Comparison of ENCODE assay signal across 8 cellular contexts in the genomic region with DNA sequence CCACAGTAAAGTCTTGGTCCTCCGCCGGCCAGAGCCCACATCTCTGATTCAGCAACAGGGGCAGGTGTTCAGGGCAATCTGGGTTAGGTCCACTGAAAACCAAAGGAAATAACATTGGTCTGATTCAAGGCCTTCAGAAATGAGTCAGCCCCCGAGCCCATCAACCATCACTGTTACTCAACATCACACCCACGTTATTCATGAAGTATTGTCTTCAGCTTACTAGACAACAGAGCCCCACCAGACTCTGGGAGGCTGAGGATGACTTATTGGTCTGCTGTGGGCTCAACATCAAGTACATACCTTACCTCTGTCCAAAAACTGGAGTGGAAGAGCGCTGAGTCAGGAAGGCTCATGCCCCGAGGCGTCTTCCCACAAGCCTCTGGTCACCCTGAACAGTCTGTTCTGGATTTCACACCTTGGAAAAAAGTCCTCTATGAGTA.
DNase-seq lines count a peak whose midpoint lies in the region; ATAC-seq and TF ChIP-seq lines count a peak whose summit lies in the region.

No MANE protein-coding gene starts in this region.

- POLR2A ChIA-PET in AG04450 (lab: Yijun Ruan, JAX), result interaction anchor here (1.1 to 3.2 kb wide), 7 partner anchors 28 to 98 kb away, joined by 3 to 15 read pairs (median 4); a partner anchor contains a TSS

- CTCF ChIA-PET in AG04450 (lab: Charles Lee), result interaction anchor here (1.0 to 1.5 kb wide), 2 partner anchors 444 to 446 kb away, joined by 3 to 4 read pairs; no protein-coding TSS in a partner anchor

- TF ChIP-seq EP300 in gastroesophageal sphincter (IDR thresholded peaks at IDR 0.05) (no peak), stomach (IDR thresholded peaks at IDR 0.05) (no peak)

- H3K27me3 ChIP-seq in AG04450 (ENCODE audit: control insufficient read depth, insufficient read depth, low read length), result no peaks in the 10 kb centered on the region
- no peaks in the 10 kb centered on the region for H3K27me3 ChIP-seq in gastroesophageal sphincter
- no peaks in the 10 kb centered on the region for H3K27me3 ChIP-seq in stomach

- H3K36me3 ChIP-seq in gastroesophageal sphincter (no peaks in the 10 kb centered on the region), stomach (no peaks in the 10 kb centered on the region)

- TF ChIP-seq POLR2A in gastroesophageal sphincter (IDR thresholded peaks at IDR 0.05), result no peak
- no peak for TF ChIP-seq POLR2A in stomach (IDR thresholded peaks at IDR 0.05)

- no peak overlapping the region for H3K4me3 ChIP-seq in AG04450 (ENCODE audit: low read depth, low read length)
- no peak overlapping the region for H3K4me3 ChIP-seq in gastroesophageal sphincter
- H3K4me3 ChIP-seq in stomach, result no peak overlapping the region

- WGBS in gastroesophageal sphincter (ENCODE audit: low coverage in 1 of 2), 2 donors, result 41 to 52% methylated on average over 5 to 7 of the region's 7 CpGs
- WGBS in stomach, 5 donors, result 70 to 82% (median 76%) methylated on average over 7 of the region's 7 CpGs

- intact Hi-C loops in stomach (cut with DNase I; ENCODE audit: low total_unique reads), result no loop called here

- ATAC-seq in GM18868 (IDR thresholded peaks at IDR 0.05; ENCODE audit: unreplicated experiment) (peak; percentile 89), HG03039 (IDR thresholded peaks at IDR 0.05; ENCODE audit: unreplicated experiment) (peak; percentile 75), gastroesophageal sphincter (peak; percentile 86)
- peak; percentile 94 for ATAC-seq in stimulated activated naive CD8-positive, alpha-beta T cell treated with anti-CD3 and anti-CD28 coated beads, Interleukin-15, Interleukin-2, amounts not matched to agents 100 U/mL and 50 U/mL, for 24 hours

- DNase-seq in AG04450 (ENCODE audit: low read depth, low spot score) (peak; percentile 98), T1000 (lab: John Stamatoyannopoulos, UW) (peak; percentile 87), stomach (no peak), NCI-H187 (lab: John Stamatoyannopoulos, UW) (no peak)
- DNase-seq in stimulated activated naive CD8-positive, alpha-beta T cell treated with anti-CD3 and anti-CD28 coated beads, Interleukin-15, Interleukin-2, amounts not matched to agents 100 U/mL and 50 U/mL, for 24 hours, result peak; percentile 37

- no peak for TF ChIP-seq CTCF in AG04450 (IDR thresholded peaks at IDR 0.05; ENCODE audit: low read depth, low read length)
- no peak for TF ChIP-seq CTCF in gastroesophageal sphincter (IDR thresholded peaks at IDR 0.05)
- no peak for TF ChIP-seq CTCF in stomach (IDR thresholded peaks at IDR 0.05)

- H3K27ac ChIP-seq in AG04450 (ENCODE audit: low read depth, low read length) (peak overlapping the region; percentile 92), gastroesophageal sphincter (peak overlapping the region in 2 of 4 donors; percentile 11 to 20), stomach (peak overlapping the region in 1 of 5 donors; percentile 20)

- no peaks in the 10 kb centered on the region; the same call in 1 of the 2 replicates for H3K9me3 ChIP-seq in AG04450 (ENCODE audit: control insufficient read depth, insufficient read depth, low read length)
- no peaks in the 10 kb centered on the region for H3K9me3 ChIP-seq in gastroesophageal sphincter
- H3K9me3 ChIP-seq in stomach, result no peaks in the 10 kb centered on the region

- H3K4me1 ChIP-seq in gastroesophageal sphincter (peaks cover 0 to 32% (median 6%) of the 10 kb centered on the region in 3 donors), stomach (peaks cover 0 to 8% (median 0%) of the 10 kb centered on the region in 4 donors)

Comparison
In these comparisons a context has a peak if more than half of its experiments do, and no peak if none do; other contexts are left out.
1. DNase-seq: peak in AG04450 (single experiment), T1000 (single experiment) and stimulated activated naive CD8-positive, alpha-beta T cell treated with anti-CD3 and anti-CD28 coated beads, Interleukin-15, Interleukin-2, amounts not matched to agents 100 U/mL and 50 U/mL, for 24 hours (single experiment); none in stomach (single experiment) and NCI-H187 (0 of 2).
2. Peak in every context shown above with its lines, with median percentiles within 50 percentile points of each other: ATAC-seq.